9 cellular contexts compared by ENCODE assay signal in genomic region chr12:113239811-113240331, GRCh38. TPM values are rescaled to one million over a fixed set of nuclear protein-coding genes. Genes with fewer than 3 reads are reported as not detected.
DNase-seq lines count a peak whose midpoint lies in the region; ATAC-seq and TF ChIP-seq lines count a peak whose summit lies in the region.
"Had no signal": no experiment of that assay in that cellular context is flagged by ENCODE, and none has a peak within 500 bp of the region (broad histone marks: within the 10 kb centered on the region; RNA-seq: fewer than 3 reads in every experiment).

No MANE protein-coding gene starts in this region.

- no peaks in the 10 kb centered on the region for H3K9me3 Mint-ChIP-seq in H9
- H3K9me3 Mint-ChIP-seq in natural killer cell = no peaks in the 10 kb centered on the region

- H4K20me1 ChIP-seq in Karpas-422 (ENCODE audit: insufficient read depth, low read depth, low read length) = no peaks in the 10 kb centered on the region
- no peaks in the 10 kb centered on the region for H4K20me1 ChIP-seq in H9 (ENCODE audit: control insufficient read depth, insufficient read depth, insufficient read length)

- H3K4ac ChIP-seq in H9 (ENCODE audit: low read depth, low read length) = no peak overlapping the region

- H3K9ac ChIP-seq in Karpas-422 (ENCODE audit: low read length) = no peak overlapping the region
- H3K9ac ChIP-seq in H9 (ENCODE audit: extremely low read depth, insufficient read length, low read length) = no peak overlapping the region

- no peak for TF ChIP-seq EP300 in suprapubic skin (IDR thresholded peaks at IDR 0.05)

- peak overlapping the region; percentile 51 for H3K27ac ChIP-seq in Karpas-422 (ENCODE audit: low read length)
- peak overlapping the region; percentile 76 to 85 for H3K27ac ChIP-seq in lung (ENCODE audit: low read depth in 1 of 2, low read length in 1 of 2)
- H3K27ac ChIP-seq in suprapubic skin = peak overlapping the region; percentile 36
- no peak overlapping the region for H3K27ac ChIP-seq in H9 (ENCODE audit: insufficient read length, low read depth, low read length)

- H2BK12ac ChIP-seq in H9 (ENCODE audit: insufficient read length, low read depth, low read length) = no peak overlapping the region

- H3K4me3 Mint-ChIP-seq in H9 = no peak overlapping the region
- H3K4me3 Mint-ChIP-seq in natural killer cell = no peak overlapping the region

- H4K8ac ChIP-seq in H9 (replicated peaks; ENCODE audit: insufficient read length, low read depth, low read length) = no peak overlapping the region

- no peak overlapping the region for H3K14ac ChIP-seq in H9 (ENCODE audit: insufficient read depth, low read length)

- no peak overlapping the region for H3K18ac ChIP-seq in H9 (ENCODE audit: insufficient read length, low read depth, low read length)

- no peak overlapping the region for H2AK5ac ChIP-seq in H9 (ENCODE audit: insufficient read length, low read length)

- H3K27ac Mint-ChIP-seq in H9 (peak overlapping the region in 1 of 3 experiments; percentile 25; a peak in 2 of 7 replicates), natural killer cell (no peak overlapping the region)

- H2BK120ac ChIP-seq in H9 (ENCODE audit: low read depth, low read length, poor library complexity, severe bottlenecking) = no peak overlapping the region

- H3K4me3 ChIP-seq in Karpas-422 (ENCODE audit: low read length) = no peak overlapping the region
- no peak overlapping the region for H3K4me3 ChIP-seq in lung
- no peak overlapping the region for H3K4me3 ChIP-seq in suprapubic skin

- TF ChIP-seq POLR2A in suprapubic skin (IDR thresholded peaks at IDR 0.05) = no peak

- 70 to 80% methylated on average over 12 of the region's 12 CpGs for WGBS in lung, 2 donors
- WGBS in suprapubic skin = 54% methylated on average over 12 of the region's 12 CpGs
- WGBS in H9 (ENCODE audit: extremely low coverage, insufficient read length, low lambda C conversion rate) = no CpG with 5 or more reads among the region's 12 CpGs

- H3K4me2 ChIP-seq in Karpas-422 (ENCODE audit: low read depth, low read length, poor library complexity, severe bottlenecking) (no peak overlapping the region), H9 (ENCODE audit: insufficient read depth, insufficient read length, low read length) (no peak overlapping the region)

- no peak for DNase-seq in Karpas-422
- peak; percentile 62 for DNase-seq in astrocyte of the hippocampus (ENCODE audit: low read depth, low spot score)
- DNase-seq in lung (ENCODE audit: low spot score) = no peak
- DNase-seq in suprapubic skin (ENCODE audit: low spot score in 2 of 2) = peak; percentile 58 to 62
- no peak for DNase-seq in NCI-H2107 treated with DMSO at 0.1 percent for 48 hours (lab: John Stamatoyannopoulos, UW; ENCODE audit: unreplicated experiment)
- no peak for DNase-seq in H9
- DNase-seq in activated naive CD4-positive, alpha-beta T cell treated with anti-CD3 and anti-CD28 coated beads, Interleukin-2, amount 50 U/mL, for 16 hours = no peak
- DNase-seq in natural killer cell = no peak
- DNase-seq: stimulated activated CD4-positive, alpha-beta T cell treated with anti-CD3 and anti-CD28 coated beads, Interleukin-1b, Interleukin-23, amount 100 ng/mL, for 48 hours had no signal

- no peaks in the 10 kb centered on the region for H3K9me2 ChIP-seq in Karpas-422 (replicated peaks; ENCODE audit: insufficient read depth, low read length)

- H3K79me2 ChIP-seq in Karpas-422 (ENCODE audit: low read length) = peaks cover 36% of the 10 kb centered on the region; the same call in 1 of the 2 replicates
- H3K79me2 ChIP-seq in H9 (ENCODE audit: insufficient read depth, low read length) = no peaks in the 10 kb centered on the region

- no peak overlapping the region for H2AFZ ChIP-seq in Karpas-422 (ENCODE audit: low read length)
- H2AFZ ChIP-seq in H9 (ENCODE audit: low read length) = no peak overlapping the region

- no peak overlapping the region for H2BK15ac ChIP-seq in H9 (ENCODE audit: low read depth, low read length)

- H2BK5ac ChIP-seq in H9 (ENCODE audit: insufficient read length, low read length) = no peak overlapping the region

- H2BK20ac ChIP-seq in H9 (ENCODE audit: low read depth, low read length, poor library complexity, severe bottlenecking) = no peak overlapping the region

- H3T11ph ChIP-seq in H9 (ENCODE audit: low read length) = no peak overlapping the region

- ATAC-seq in lung (ENCODE audit: insufficient read depth, low FRiP score) = no peak
- no peak for ATAC-seq in natural killer cell

- TF ChIP-seq CTCF in lung (IDR thresholded peaks at IDR 0.05; ENCODE audit: control extremely low read depth, extremely low read depth) (no peak), suprapubic skin (IDR thresholded peaks at IDR 0.05) (no peak), H9 (conservative IDR thresholded peaks at IDR 0.05) (no peak), natural killer cell (IDR thresholded peaks at IDR 0.05) (no peak)

- H3K23me2 ChIP-seq in H9 (ENCODE audit: insufficient read length, low read depth, low read length, poor library complexity, severe bottlenecking) = no peaks in the 10 kb centered on the region

- peaks cover 21 to 25% of the 10 kb centered on the region in 2 experiments for H3K4me1 Mint-ChIP-seq in H9
- H3K4me1 Mint-ChIP-seq in natural killer cell = peaks cover 0 to 4% of the 10 kb centered on the region in 2 donors

- peaks cover 11 to 19% (median 14%) of the 10 kb centered on the region in 3 experiments; a peak in 6 of 7 replicates for H3K36me3 Mint-ChIP-seq in H9 (ENCODE audit: insufficient read depth in 1 of 3, low read depth in 3 of 3)
- H3K36me3 Mint-ChIP-seq in natural killer cell = no peaks in the 10 kb centered on the region

- no peaks in the 10 kb centered on the region; the same call in 1 of the 2 replicates for H3K27me3 Mint-ChIP-seq in H9 (ENCODE audit: low read depth)
- no peaks in the 10 kb centered on the region for H3K27me3 Mint-ChIP-seq in natural killer cell (ENCODE audit: low read depth in 2 of 2)

- no peaks in the 10 kb centered on the region for H3K79me1 ChIP-seq in H9 (ENCODE audit: insufficient read depth, low read depth, low read length, poor library complexity, severe bottlenecking)

- H3K4me1 ChIP-seq in Karpas-422 (ENCODE audit: low read length) (peaks cover 9% of the 10 kb centered on the region), lung (ENCODE audit: control insufficient read depth in 2 of 2, insufficient read depth in 2 of 2, low read length in 2 of 2) (peaks cover 14 to 46% of the 10 kb centered on the region in 2 donors), suprapubic skin (peaks cover 83% of the 10 kb centered on the region), H9 (ENCODE audit: insufficient read depth, low read length) (no peaks in the 10 kb centered on the region)

- no peak overlapping the region for H3K56ac ChIP-seq in H9 (ENCODE audit: insufficient read length, low read depth, low read length)

- H3K9me3 ChIP-seq in Karpas-422 (ENCODE audit: low read length) (no peaks in the 10 kb centered on the region), lung (ENCODE audit: control insufficient read depth in 2 of 2, insufficient read depth in 1 of 2, low read length in 1 of 2) (peaks cover 0 to 1% of the 10 kb centered on the region in 2 donors), suprapubic skin (no peaks in the 10 kb centered on the region), H9 (ENCODE audit: control insufficient read depth, low read depth, low read length) (no peaks in the 10 kb centered on the region)

- H3K36me3 ChIP-seq in Karpas-422 (ENCODE audit: insufficient read depth, low read length) (0 out of 2 replicates have a peak, but pooled peaks cover 4% of the 10 kb centered on the region), lung (ENCODE audit: control insufficient read depth in 2 of 2, insufficient read depth in 2 of 2, low read length in 2 of 2) (peaks cover 0 to 4% of the 10 kb centered on the region in 2 donors), suprapubic skin (peaks cover 6% of the 10 kb centered on the region)

- no peak overlapping the region for H4K91ac ChIP-seq in H9 (ENCODE audit: insufficient read length, low read depth, low read length)

- intact Hi-C loops in natural killer cell (cut with micrococcal nuclease) = no loop called here

- H3K27me3 ChIP-seq in Karpas-422 (ENCODE audit: low read length) (no peaks in the 10 kb centered on the region), lung (ENCODE audit: control insufficient read depth, insufficient read depth) (no peaks in the 10 kb centered on the region), suprapubic skin (no peaks in the 10 kb centered on the region), H9 (ENCODE audit: insufficient read depth, low read length) (no peaks in the 10 kb centered on the region)

- no peak overlapping the region for H4K5ac ChIP-seq in H9 (ENCODE audit: insufficient read length, low read depth, low read length)

- H3K23ac ChIP-seq in H9 (ENCODE audit: insufficient read length, low read depth, low read length) = no peak overlapping the region

RNA-seq across cellular contexts. Expression of gene TPCN1, which starts 18.6 kb away (rescaled TPM):
- 43.9 and 46.4 TPM in 2 replicates for total RNA-seq in Karpas-422 (2014; rRNA removed; shearing (Covaris generic); ENCODE audit: low replicate concordance)
- total RNA-seq in lung (10 to 100 TPM; 32.0 to 61.7 TPM), suprapubic skin (10 to 100 TPM; 15.5 to 74.1 (median 35.6) TPM), H9 (2021) (13.5 and 16.1 TPM in 2 replicates), natural killer cell (10 to 100 TPM in 2 of 3 donors, 1 to 10 TPM in 1; 7.2 to 21.4 (median 10.7) TPM)
- 10 to 100 TPM; 20.8 to 29.4 TPM for polyA plus RNA-seq in lung

RNA-seq across cellular contexts. Expression of gene RITA1, which starts 54.4 kb away (rescaled TPM):
- 34.3 and 47.3 TPM in 2 replicates for total RNA-seq in Karpas-422 (2014; rRNA removed; shearing (Covaris generic); ENCODE audit: low replicate concordance)
- total RNA-seq in lung (10 to 100 TPM in 1 of 2 donors, 1 to 10 TPM in 1; 9.1 to 19.7 TPM), suprapubic skin (10 to 100 TPM; 14.7 to 21.7 (median 16.9) TPM), H9 (2021) (26.0 and 26.1 TPM in 2 replicates), natural killer cell (10 to 100 TPM in 2 of 3 donors, 1 to 10 TPM in 1; 7.7 to 13.8 (median 12.0) TPM)
- 10 to 100 TPM; 12.3 to 16.2 TPM for polyA plus RNA-seq in lung

RNA-seq across cellular contexts. Expression of gene DDX54, which starts 54.6 kb away (rescaled TPM):
- 28.2 and 81.5 TPM in 2 replicates for total RNA-seq in Karpas-422 (2014; rRNA removed; shearing (Covaris generic); ENCODE audit: low replicate concordance)
- total RNA-seq in lung (10 to 100 TPM; 17.9 to 75.3 TPM), suprapubic skin (10 to 100 TPM; 53.9 to 71.8 (median 63.9) TPM), H9 (2021) (83.0 TPM in 2 replicates), natural killer cell (100 to 1,000 TPM in 1 of 3 donors, 10 to 100 TPM in 2; 84.6 to 100 (median 97.1) TPM)
- polyA plus RNA-seq in lung = 10 to 100 TPM; 43.6 to 60.2 TPM

Comparison
In these comparisons a context has a peak if more than half of its experiments do, and no peak if none do; other contexts are left out.
1. DNase-seq: peak in astrocyte of the hippocampus (single experiment) and suprapubic skin (2 of 2); none in Karpas-422 (single experiment), lung (single experiment), NCI-H2107 treated with DMSO at 0.1 percent for 48 hours (single experiment), H9 (single experiment), activated naive CD4-positive, alpha-beta T cell treated with anti-CD3 and anti-CD28 coated beads, Interleukin-2, amount 50 U/mL, for 16 hours (single experiment) and natural killer cell (single experiment).